ENCODE assay signal across 15 cellular contexts in genomic region chr1:59605184-59605583, GRCh38.
"Had no signal": no experiment of that assay in that cellular context is flagged by ENCODE, and none has a peak within 500 bp of the region (broad histone marks: within the 10 kb centered on the region; RNA-seq: fewer than 3 reads in every experiment).

No MANE protein-coding gene starts in this region.

- H3K4me3 Mint-ChIP-seq: activated CD8-positive, alpha-beta memory T cell treated with anti-CD3 and anti-CD28 coated beads, Interleukin-2, amount 10 ng/mL, durations not matched to agents 7 days and 5 days; activated T-cell treated with anti-CD3 and anti-CD28 coated beads, Interleukin-2, amount 50 U/mL, for 4 hours; immature natural killer cell; neural crest cell had no signal

- H3K4me1 ChIP-seq: pancreas had no signal

- H3K27ac Mint-ChIP-seq: activated CD8-positive, alpha-beta memory T cell treated with anti-CD3 and anti-CD28 coated beads, Interleukin-2, amount 10 ng/mL, durations not matched to agents 7 days and 5 days; activated naive CD4-positive, alpha-beta T cell treated with anti-CD3 and anti-CD28 coated beads, Interleukin-2, amount 50 U/mL, for 72 hours; immature natural killer cell had no signal

- H3K27me3 ChIP-seq: dorsolateral prefrontal cortex, esophagus muscularis mucosa, pancreas had no signal

- H3K4me3 ChIP-seq: dorsolateral prefrontal cortex, esophagus muscularis mucosa, pancreas, skin epidermis had no signal

- H3K27ac ChIP-seq: dorsolateral prefrontal cortex, esophagus muscularis mucosa, skin epidermis had no signal

- ATAC-seq: activated CD8-positive, alpha-beta memory T cell treated with anti-CD3 and anti-CD28 coated beads, Interleukin-2, amount 10 ng/mL, durations not matched to agents 7 days and 5 days; activated naive CD4-positive, alpha-beta T cell treated with anti-CD3 and anti-CD28 coated beads, Interleukin-2, amount 50 U/mL, for 72 hours; activated T-cell treated with anti-CD3 and anti-CD28 coated beads, Interleukin-2, amount 50 U/mL, for 4 hours had no signal

- H3K4me1 Mint-ChIP-seq: activated CD8-positive, alpha-beta memory T cell treated with anti-CD3 and anti-CD28 coated beads, Interleukin-2, amount 10 ng/mL, durations not matched to agents 7 days and 5 days; immature natural killer cell had no signal

- H3K27me3 Mint-ChIP-seq: activated CD8-positive, alpha-beta memory T cell treated with anti-CD3 and anti-CD28 coated beads, Interleukin-2, amount 10 ng/mL, durations not matched to agents 7 days and 5 days had no signal

- H3K9me3 ChIP-seq: esophagus muscularis mucosa, pancreas had no signal

- H3K36me3 ChIP-seq: pancreas had no signal

- DNase-seq: activated CD4-positive, alpha-beta T cell treated with anti-CD3 and anti-CD28 coated beads, Interleukin-2, amount 50 U/mL, for 4 hours; activated CD8-positive, alpha-beta memory T cell treated with anti-CD3 and anti-CD28 coated beads, Interleukin-2, amount 10 ng/mL, durations not matched to agents 7 days and 5 days; activated effector memory CD4-positive, alpha-beta T cell treated with anti-CD3 and anti-CD28 coated beads, Interleukin-2, amount 50 U/mL, for 16 hours; activated T-cell treated with anti-CD3 and anti-CD28 coated beads, Interleukin-2, amount 50 U/mL, for 4 hours; dorsolateral prefrontal cortex; immature natural killer cell; left colon; pancreas; stimulated activated CD4-positive, alpha-beta T cell treated with anti-CD3 and anti-CD28 coated beads, Interleukin-4, amount 100 ng/mL, for 4 hours; T-helper 2 cell; trophoblast cell had no signal
